ENCODE assay signal across 8 cellular contexts in the genomic region with DNA sequence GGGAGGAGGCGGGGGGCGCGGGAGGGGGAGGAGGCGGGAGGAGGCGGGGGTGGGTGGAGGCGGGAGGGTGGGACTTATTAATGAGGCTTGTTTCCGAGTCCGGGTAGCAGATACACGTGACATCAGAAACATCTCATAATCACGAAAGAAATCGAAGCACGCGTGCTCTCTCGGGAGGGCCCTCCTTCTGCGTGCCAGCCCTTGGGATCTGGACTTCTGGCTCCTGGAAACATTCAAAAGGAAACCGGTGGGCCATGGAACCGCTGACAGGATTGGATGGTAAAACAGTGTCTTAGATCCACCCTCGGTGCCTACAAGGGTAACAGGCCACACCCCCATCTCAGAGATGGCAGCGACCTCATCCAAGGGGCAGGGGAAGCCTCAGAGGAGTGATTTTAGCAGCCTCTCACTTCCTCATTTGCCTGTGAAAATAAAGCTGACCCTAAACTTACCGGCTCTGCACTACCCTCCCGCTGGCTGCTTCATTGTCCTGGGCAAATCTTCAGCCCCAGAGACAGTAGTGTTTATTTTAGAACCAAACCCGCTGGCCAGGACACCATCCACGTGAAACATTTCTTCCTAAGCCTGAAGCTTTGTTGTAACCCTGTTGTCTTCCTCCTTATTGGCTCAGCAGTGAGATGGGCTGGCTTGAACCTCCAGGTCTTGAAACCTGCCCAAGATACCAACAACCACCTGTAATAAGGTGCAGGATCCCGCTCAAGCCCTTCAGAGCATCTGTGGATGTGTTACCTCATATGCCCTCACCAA.
DNase-seq lines count a peak whose midpoint lies in the region; ATAC-seq, FAIRE-seq and TF ChIP-seq lines count a peak whose summit lies in the region.

No MANE protein-coding gene starts in this region.

- ATAC-seq in GM19463 (IDR thresholded peaks at IDR 0.05; ENCODE audit: unreplicated experiment) (peak; percentile 99), pancreas (peak; percentile 34 to 71 (median 56))

- POLR2A ChIA-PET in CD4-positive, alpha-beta memory T cell (lab: Charles Lee; ENCODE audit: partially characterized antibody), result interaction anchor here (0.8 to 1.8 kb wide), 7 partner anchors 9 to 779 kb away, joined by 3 to 8 read pairs (median 3); a partner anchor contains a TSS

- intact Hi-C loops in CD4-positive, alpha-beta memory T cell (cut with micrococcal nuclease), result loop anchor here (1.0 to 10.0 kb wide), 11 partner anchors 14 to 1906 kb away; a partner anchor contains a TSS
- intact Hi-C loops in pancreas (cut with DNase I), result no loop called here
- intact Hi-C loops in transverse colon (cut with DNase I; ENCODE audit: low total_unique reads), result loop anchor here (10.0 kb wide), 1 partner anchor 99 kb away; a partner anchor contains a TSS

- peak overlapping the region; percentile 14 to 59 for H3K4me3 ChIP-seq in CD4-positive, alpha-beta memory T cell (ENCODE audit: low read length in 2 of 2)
- H3K4me3 ChIP-seq in HL-60 (replicated peaks; ENCODE audit: insufficient read depth, low read length), result peak overlapping the region; percentile 26
- peak overlapping the region in 2 of 4 donors; percentile 21 to 35 for H3K4me3 ChIP-seq in pancreas
- H3K4me3 ChIP-seq in transverse colon, result peak overlapping the region in 3 of 4 donors; percentile 2 to 39 (median 17)

- in situ Hi-C loops in transverse colon (cut with MboI; ENCODE audit: low pct_ligation_motif_present in 1 of 4, low pct_unique_long_range_greater_than_20kb in 1 of 4, low sequenced_read_pairs in 3 of 4), result no loop called here

- no peak for TF ChIP-seq EP300 in transverse colon (IDR thresholded peaks at IDR 0.05; ENCODE audit: low read depth)

- H3K4me3 Mint-ChIP-seq in CD4-positive, alpha-beta memory T cell, result peak overlapping the region; percentile 86 to 93 (median 88)

- TF ChIP-seq POLR2A in transverse colon (IDR thresholded peaks at IDR 0.05), result no peak

- H3K9me3 Mint-ChIP-seq in CD4-positive, alpha-beta memory T cell, result peaks cover 0 to 5% (median 0%) of the 10 kb centered on the region in 8 donors

- FAIRE-seq in pancreas (lab: Jason Lieb, UNC), result no peak

- no peaks in the 10 kb centered on the region for H3K9me3 ChIP-seq in CD4-positive, alpha-beta memory T cell (ENCODE audit: control insufficient read depth in 1 of 2, low read length in 2 of 2)
- no peaks in the 10 kb centered on the region for H3K9me3 ChIP-seq in pancreas
- H3K9me3 ChIP-seq in transverse colon, result no peaks in the 10 kb centered on the region

- H3K4me1 ChIP-seq in CD4-positive, alpha-beta memory T cell (ENCODE audit: insufficient read depth, low read length), result peaks cover 36% of the 10 kb centered on the region
- peaks cover 28 to 47% (median 45%) of the 10 kb centered on the region in 3 donors for H3K4me1 ChIP-seq in pancreas
- peaks cover 22 to 53% (median 35%) of the 10 kb centered on the region in 4 donors for H3K4me1 ChIP-seq in transverse colon

- peak; percentile 65 to 84 (median 78) for DNase-seq in CD4-positive, alpha-beta memory T cell
- DNase-seq in HL-60 (ENCODE audit: low read depth in 1 of 2, low spot score in 1 of 2) (peak in 1 of 2 experiments; percentile 72), RPMI8226 (peak; percentile 99), globus pallidus (ENCODE audit: low spot score) (peak; percentile 88), pancreas (peak in 4 of 6 donors; percentile 49 to 81 (median 60)), transverse colon (peak; percentile 77)
- peak; percentile 54 for DNase-seq in activated naive CD4-positive, alpha-beta T cell treated with Interleukin-2 at 50 U/mL for 16 hours

- peaks cover 1 to 4% of the 10 kb centered on the region in 2 donors for H3K27me3 Mint-ChIP-seq in CD4-positive, alpha-beta memory T cell

- peak overlapping the region; percentile 94 to 98 (median 97) for H3K27ac Mint-ChIP-seq in CD4-positive, alpha-beta memory T cell

- peak overlapping the region; percentile 57 for H3K27ac ChIP-seq in CD4-positive, alpha-beta memory T cell (ENCODE audit: low read depth, low read length)
- H3K27ac ChIP-seq in HL-60 (replicated peaks), result no peak overlapping the region
- peak overlapping the region; percentile 76 to 92 (median 86) for H3K27ac ChIP-seq in pancreas
- H3K27ac ChIP-seq in transverse colon, result peak overlapping the region; percentile 92 to 95 (median 94)

- H3K36me3 Mint-ChIP-seq in CD4-positive, alpha-beta memory T cell, result peaks cover 0 to 3% of the 10 kb centered on the region in 2 donors

- WGBS in pancreas, 2 donors, result 1 to 3% methylated on average over 18 of the region's 24 CpGs
- 6% methylated on average over 18 of the region's 24 CpGs; no CpG with 5 or more reads in 1 of the 2 donors for WGBS in transverse colon (ENCODE audit: low coverage in 1 of 2), 2 donors

- CTCF ChIA-PET in CD4-positive, alpha-beta memory T cell (lab: Charles Lee; ENCODE audit: partially characterized antibody), result no interaction called here

- no peak for TF ChIP-seq CTCF in HL-60 (IDR thresholded peaks at IDR 0.05; ENCODE audit: insufficient read depth, low read length)
- TF ChIP-seq CTCF in pancreas (IDR thresholded peaks at IDR 0.05), result no peak
- no peak for TF ChIP-seq CTCF in transverse colon (IDR thresholded peaks at IDR 0.05)

- H3K36me3 ChIP-seq in CD4-positive, alpha-beta memory T cell (ENCODE audit: insufficient read depth, low read length), result no peaks in the 10 kb centered on the region
- no peaks in the 10 kb centered on the region for H3K36me3 ChIP-seq in pancreas
- no peaks in the 10 kb centered on the region for H3K36me3 ChIP-seq in transverse colon

- H3K4me1 Mint-ChIP-seq in CD4-positive, alpha-beta memory T cell, result peaks cover 33 to 58% (median 42%) of the 10 kb centered on the region in 4 donors

- H3K27me3 ChIP-seq in CD4-positive, alpha-beta memory T cell (ENCODE audit: insufficient read depth, low read length), result no peaks in the 10 kb centered on the region
- H3K27me3 ChIP-seq in HL-60 (ENCODE audit: insufficient read depth, poor library complexity, severe bottlenecking), result peaks cover 2% of the 10 kb centered on the region
- H3K27me3 ChIP-seq in pancreas, result no peaks in the 10 kb centered on the region
- no peaks in the 10 kb centered on the region for H3K27me3 ChIP-seq in transverse colon

Comparison
In these comparisons a context has a peak if more than half of its experiments do, and no peak if none do; other contexts are left out.
1. intact Hi-C loops: an anchor here in CD4-positive, alpha-beta memory T cell (1.0 to 10.0 kb wide) and transverse colon (10.0 kb wide); none called in pancreas.